In the genomic region with DNA sequence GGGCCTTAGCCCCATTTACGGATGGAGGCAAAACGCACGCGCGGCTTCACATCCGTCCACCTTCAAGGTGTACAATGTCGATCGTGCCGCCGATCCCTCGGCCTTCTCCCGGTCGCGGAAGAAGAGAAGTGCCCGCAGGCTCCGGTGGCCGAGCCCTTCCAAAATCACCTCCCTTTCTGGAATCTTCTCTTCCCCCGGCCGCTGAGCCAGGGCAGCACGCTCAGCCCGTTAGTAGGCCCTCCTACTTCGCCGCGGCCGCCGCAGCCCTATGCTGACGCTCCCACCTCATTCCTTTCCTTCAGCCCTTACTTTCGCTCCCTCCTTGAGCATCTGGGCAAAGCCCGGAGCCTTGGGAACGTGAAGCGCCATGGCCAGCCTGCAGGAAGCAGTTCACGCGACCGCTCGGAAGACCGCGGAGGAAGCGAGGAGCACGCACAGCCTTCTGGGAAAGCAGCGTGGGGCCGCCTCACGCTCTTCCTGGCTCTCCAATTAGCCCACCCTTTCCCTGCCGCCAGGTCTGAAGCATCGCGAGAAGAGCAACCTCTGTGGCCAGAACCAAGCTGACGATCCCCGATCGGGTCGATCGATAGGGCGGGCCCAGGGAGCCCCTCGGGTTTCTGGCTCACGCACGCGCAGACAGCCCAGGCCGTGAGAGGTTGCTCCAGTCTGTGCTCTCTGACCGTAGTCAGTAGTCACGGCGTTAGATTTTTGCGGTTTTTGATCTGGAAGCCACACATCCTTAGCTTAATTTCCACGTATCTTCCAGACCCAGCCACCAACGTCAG, we compare ENCODE assay signal across 8 cellular contexts. TPM values are rescaled to one million over a fixed set of nuclear protein-coding genes. Genes with fewer than 3 reads are reported as not detected.
DNase-seq lines count a peak whose midpoint lies in the region; ATAC-seq and TF ChIP-seq lines count a peak whose summit lies in the region.

A gene with protein sequence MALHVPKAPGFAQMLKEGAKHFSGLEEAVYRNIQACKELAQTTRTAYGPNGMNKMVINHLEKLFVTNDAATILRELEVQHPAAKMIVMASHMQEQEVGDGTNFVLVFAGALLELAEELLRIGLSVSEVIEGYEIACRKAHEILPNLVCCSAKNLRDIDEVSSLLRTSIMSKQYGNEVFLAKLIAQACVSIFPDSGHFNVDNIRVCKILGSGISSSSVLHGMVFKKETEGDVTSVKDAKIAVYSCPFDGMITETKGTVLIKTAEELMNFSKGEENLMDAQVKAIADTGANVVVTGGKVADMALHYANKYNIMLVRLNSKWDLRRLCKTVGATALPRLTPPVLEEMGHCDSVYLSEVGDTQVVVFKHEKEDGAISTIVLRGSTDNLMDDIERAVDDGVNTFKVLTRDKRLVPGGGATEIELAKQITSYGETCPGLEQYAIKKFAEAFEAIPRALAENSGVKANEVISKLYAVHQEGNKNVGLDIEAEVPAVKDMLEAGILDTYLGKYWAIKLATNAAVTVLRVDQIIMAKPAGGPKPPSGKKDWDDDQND (minus strand): TSS at position 427 of the 785 bp plus-strand sequence. CDS start 58 bp downstream, at position 369.

- intact Hi-C loops in head of caudate nucleus (cut with DNase I), result loop anchor here (5.0 kb wide), 2 partner anchors 71 to 224 kb away; a partner anchor contains a TSS

- H3K36me3 ChIP-seq in thymus (ENCODE audit: control insufficient read depth, insufficient read depth), result peaks cover 2% of the 10 kb centered on the region

- H3K4me1 ChIP-seq in thymus (ENCODE audit: control insufficient read depth, insufficient read depth, low read length), result peaks cover 11% of the 10 kb centered on the region

- TF ChIP-seq CTCF in GM12864 (IDR thresholded peaks at IDR 0.05; ENCODE audit: low read depth, low read length, missing control alignments) (no peak), osteocyte (IDR thresholded peaks at IDR 0.05) (no peak)

- peak within 1 kb of the TSS; percentile 92 for H3K27ac ChIP-seq in thymus (ENCODE audit: low read depth)

- peak; percentile 92 for ATAC-seq in HG02759 (IDR thresholded peaks at IDR 0.05; ENCODE audit: unreplicated experiment)

- no peaks in the 10 kb centered on the region for H3K27me3 ChIP-seq in thymus (ENCODE audit: control insufficient read depth, insufficient read depth)

- H3K27me3 Mint-ChIP-seq in osteocyte (ENCODE audit: unreplicated experiment), result no peaks in the 10 kb centered on the region

- peak; percentile 99 for DNase-seq in GM12864 (ENCODE audit: low read depth)
- peak; percentile 99 to 100 (median 100) for DNase-seq in NCI-H1417 (lab: John Stamatoyannopoulos, UW)
- DNase-seq in SW 1271 (lab: John Stamatoyannopoulos, UW), result peak; percentile 90 to 96
- DNase-seq in activated naive CD8-positive, alpha-beta T cell treated with anti-CD3 and anti-CD28 coated beads, Interleukin-2, amount 50 U/mL, for 16 hours (ENCODE audit: low read depth, low spot score), result peak; percentile 95
- peak; percentile 96 to 100 (median 99) for DNase-seq in head of caudate nucleus
- DNase-seq in osteocyte (ENCODE audit: extremely low spot score, unreplicated experiment), result peak; percentile 99

- H3K27ac Mint-ChIP-seq in osteocyte (ENCODE audit: unreplicated experiment), result peak within 1 kb of the TSS; percentile 99

- H3K4me3 ChIP-seq in GM12864 (ENCODE audit: low read depth, low read length) (peak within 1 kb of the TSS; percentile 94), thymus (ENCODE audit: low read length) (peak within 1 kb of the TSS; percentile 79)

- WGBS in thymus, result under 1% methylated on average over 62 of the region's 62 CpGs

- peaks cover 28% of the 10 kb centered on the region for H3K4me1 Mint-ChIP-seq in osteocyte (ENCODE audit: unreplicated experiment)

- H3K36me3 Mint-ChIP-seq in osteocyte (ENCODE audit: unreplicated experiment), result peaks cover 9% of the 10 kb centered on the region

- peak within 1 kb of the TSS; percentile 99 for H3K4me3 Mint-ChIP-seq in osteocyte (ENCODE audit: unreplicated experiment)

- no peaks in the 10 kb centered on the region for H3K9me3 ChIP-seq in thymus (ENCODE audit: control insufficient read depth)

- no peaks in the 10 kb centered on the region for H3K9me3 Mint-ChIP-seq in osteocyte (ENCODE audit: unreplicated experiment)

RNA-seq across cellular contexts. Expression of the gene that starts here (rescaled TPM):
- 130 and 132 TPM in 2 replicates for total RNA-seq in osteocyte
- polyA plus RNA-seq in thymus, result 128 TPM

Comparison
In these comparisons a context has a peak if more than half of its experiments do, and no peak if none do; other contexts are left out.
1. Peak in every context shown above with its lines: DNase-seq, ATAC-seq, H3K4me3 ChIP-seq and H3K27ac ChIP-seq.